ENCODE assay signal across 28 cellular contexts in genomic region chr16:76583995-76584394, GRCh38.
DNase-seq lines count a peak whose midpoint lies in the region; ATAC-seq and TF ChIP-seq lines count a peak whose summit lies in the region.
"Had no signal": no experiment of that assay in that cellular context is flagged by ENCODE, and none has a peak within 500 bp of the region (broad histone marks: within the 10 kb centered on the region; RNA-seq: fewer than 3 reads in every experiment).

No MANE protein-coding gene starts in this region.

- no peak overlapping the region for H3K4me3 ChIP-seq in mammary epithelial cell (replicated peaks in 1 of 3; ENCODE audit: insufficient read depth in 1 of 3, low read depth in 2 of 3, low read length in 3 of 3)
- no peak overlapping the region for H3K4me3 ChIP-seq in PC-3 (ENCODE audit: low read length)
- H3K4me3 ChIP-seq: BLaER1, lower lobe of right lung, stomach, tibial nerve had no signal

- no peak overlapping the region for H2AFZ ChIP-seq in mammary epithelial cell (ENCODE audit: low read depth, low read length)
- no peak overlapping the region for H2AFZ ChIP-seq in PC-3 (ENCODE audit: low read length)

- peak; percentile 20 for DNase-seq in D341Med (ENCODE audit: low spot score)
- peak; percentile 70 for DNase-seq in NCI-H69 (lab: John Stamatoyannopoulos, UW)
- peak; percentile 6 for DNase-seq in cerebellum (ENCODE audit: low spot score)
- no peak for DNase-seq in mammary epithelial cell
- DNase-seq in nephron progenitor cell: no peak
- no peak for DNase-seq in PC-3
- DNase-seq: activated CD4-positive, alpha-beta memory T cell treated with anti-CD3 and anti-CD28 coated beads for 36 hours; activated CD4-positive, CD25-positive, alpha-beta regulatory T cell treated with anti-CD3 and anti-CD28 coated beads, Interleukin-2, amount 50 U/mL, for 72 hours; activated CD8-positive, alpha-beta memory T cell treated with anti-CD3 and anti-CD28 coated beads, Interleukin-2, amount 50 U/mL, for 4 hours; activated naive CD4-positive, alpha-beta T cell treated with anti-CD3 and anti-CD28 coated beads, Interleukin-2, amount 10 ng/mL, durations not matched to agents 7 days and 5 days; brain microvascular endothelial cell; DMS79; kidney glomerular epithelial cell; lower lobe of right lung; MM.1S; small intestine; stimulated activated CD4-positive, alpha-beta T cell treated with anti-CD3 and anti-CD28 coated beads, Interleukin-1b, Interleukin-23, amount 100 ng/mL, for 48 hours; stomach had no signal

- ATAC-seq in HG02852 (IDR thresholded peaks at IDR 0.05; ENCODE audit: unreplicated experiment) (peak; percentile 60), PC-3 (no peak)
- ATAC-seq: HCT116, lower lobe of right lung had no signal

- no peaks in the 10 kb centered on the region for H3K9me3 ChIP-seq in mammary epithelial cell (replicated peaks; ENCODE audit: insufficient read depth, low read length)
- no peaks in the 10 kb centered on the region for H3K9me3 ChIP-seq in PC-3 (ENCODE audit: low read length)
- H3K9me3 ChIP-seq: BLaER1, lower lobe of right lung, SK-N-SH, stomach, tibial nerve had no signal

- H3K4me3 Mint-ChIP-seq in nephron progenitor cell: no peak overlapping the region
- H3K4me3 Mint-ChIP-seq: activated CD4-positive, alpha-beta memory T cell treated with anti-CD3 and anti-CD28 coated beads for 36 hours; activated naive CD4-positive, alpha-beta T cell treated with anti-CD3 and anti-CD28 coated beads, Interleukin-2, amount 10 ng/mL, durations not matched to agents 7 days and 5 days; nephron; T-helper 1 cell treated with Interleukin-12 subunit alpha and Interleukin-12 subunit beta and Interleukin-4 antibody, amounts not matched to agents 30 μg/mL and 1 μg/mL, for 36 hours had no signal

- H3K9me3 Mint-ChIP-seq in nephron progenitor cell: no peaks in the 10 kb centered on the region
- H3K9me3 Mint-ChIP-seq: nephron had no signal

- H3K79me2 ChIP-seq in mammary epithelial cell (ENCODE audit: insufficient read depth, low read length): no peaks in the 10 kb centered on the region
- no peaks in the 10 kb centered on the region for H3K79me2 ChIP-seq in PC-3 (ENCODE audit: low read length)

- H3K4me2 ChIP-seq in mammary epithelial cell (ENCODE audit: insufficient read depth, low read depth, low read length) (no peak overlapping the region), PC-3 (ENCODE audit: low read length) (no peak overlapping the region)
- H3K4me2 ChIP-seq: BLaER1, KMS-11, SK-N-SH had no signal

- CTCF ChIA-PET in mammary epithelial cell (lab: Charles Lee; ENCODE audit: low non-redundant PET): no interaction called here
- CTCF ChIA-PET in PC-3 (lab: Charles Lee): no interaction called here

- no peak overlapping the region for H3K27ac Mint-ChIP-seq in nephron progenitor cell
- H3K27ac Mint-ChIP-seq: activated CD4-positive, alpha-beta memory T cell treated with anti-CD3 and anti-CD28 coated beads for 36 hours; activated naive CD4-positive, alpha-beta T cell treated with anti-CD3 and anti-CD28 coated beads, Interleukin-2, amount 10 ng/mL, durations not matched to agents 7 days and 5 days; nephron; T-helper 1 cell treated with Interleukin-12 subunit alpha and Interleukin-12 subunit beta and Interleukin-4 antibody, amounts not matched to agents 30 μg/mL and 1 μg/mL, for 36 hours had no signal

- in situ Hi-C loops in mammary epithelial cell (cut with MboI; ENCODE audit: low sequenced_read_pairs in 2 of 2): no loop called here

- TF ChIP-seq CTCF in mammary epithelial cell (conservative IDR thresholded peaks at IDR 0.05 in 1 of 2, IDR thresholded peaks at IDR 0.05 in 1 of 2; ENCODE audit: extremely low read depth in 1 of 2, insufficient read depth in 1 of 2, low read depth in 1 of 2, low read length in 2 of 2) (no peak), nephron progenitor cell (IDR thresholded peaks at IDR 0.05) (no peak), PC-3 (conservative IDR thresholded peaks at IDR 0.05; ENCODE audit: low read depth, low read length) (no peak)

- H3K9me2 ChIP-seq in PC-3 (replicated peaks; ENCODE audit: low read length): no peaks in the 10 kb centered on the region
- H3K9me2 ChIP-seq: SK-N-SH had no signal

- intact Hi-C loops in mammary epithelial cell (cut with micrococcal nuclease): no loop called here
- intact Hi-C loops in PC-3 (cut with micrococcal nuclease): no loop called here

- H3K36me3 ChIP-seq in mammary epithelial cell (ENCODE audit: insufficient read depth, low read length) (no peaks in the 10 kb centered on the region), PC-3 (ENCODE audit: low read depth, low read length) (no peaks in the 10 kb centered on the region)
- H3K36me3 ChIP-seq: BLaER1, brain microvascular endothelial cell, lower lobe of right lung, stomach, tibial nerve had no signal

- POLR2A ChIA-PET in PC-3 (lab: Charles Lee; ENCODE audit: unreplicated experiment): no interaction called here

- no peaks in the 10 kb centered on the region for H3K27me3 Mint-ChIP-seq in nephron progenitor cell (ENCODE audit: low read depth, poor library complexity)
- H3K27me3 Mint-ChIP-seq: activated CD4-positive, alpha-beta memory T cell treated with anti-CD3 and anti-CD28 coated beads for 36 hours; activated naive CD4-positive, alpha-beta T cell treated with anti-CD3 and anti-CD28 coated beads, Interleukin-2, amount 10 ng/mL, durations not matched to agents 7 days and 5 days had no signal

- H3K4me1 Mint-ChIP-seq in nephron progenitor cell: no peaks in the 10 kb centered on the region
- H3K4me1 Mint-ChIP-seq: activated naive CD4-positive, alpha-beta T cell treated with anti-CD3 and anti-CD28 coated beads, Interleukin-2, amount 10 ng/mL, durations not matched to agents 7 days and 5 days had no signal

- H3K9ac ChIP-seq in mammary epithelial cell (ENCODE audit: insufficient read depth, low read length): no peak overlapping the region
- H3K9ac ChIP-seq in PC-3 (ENCODE audit: low read length): no peak overlapping the region
- H3K9ac ChIP-seq: BLaER1, KMS-11, SK-N-SH had no signal

- no peaks in the 10 kb centered on the region for H4K20me1 ChIP-seq in mammary epithelial cell (ENCODE audit: insufficient read depth, low read length)
- no peaks in the 10 kb centered on the region for H4K20me1 ChIP-seq in PC-3 (ENCODE audit: low read length)
- H4K20me1 ChIP-seq: BLaER1 had no signal

- H3K27ac ChIP-seq in mammary epithelial cell (ENCODE audit: insufficient read depth, low read depth, low read length) (no peak overlapping the region), PC-3 (ENCODE audit: low read length) (no peak overlapping the region)
- H3K27ac ChIP-seq: BLaER1, brain microvascular endothelial cell, epithelial cell of prostate, KMS-11, lower lobe of right lung, RWPE1, stomach, tibial nerve had no signal

- no peaks in the 10 kb centered on the region for H3K4me1 ChIP-seq in mammary epithelial cell (ENCODE audit: insufficient read depth, low read length)
- no peaks in the 10 kb centered on the region for H3K4me1 ChIP-seq in PC-3 (ENCODE audit: insufficient read depth, low read length)
- H3K4me1 ChIP-seq: BLaER1, lower lobe of right lung, stomach, tibial nerve had no signal

- 94% methylated on average over 2 of the region's 2 CpGs for WGBS in mammary epithelial cell (ENCODE audit: low coverage, missing lambda C conversion rate)

- no peaks in the 10 kb centered on the region for H3K36me3 Mint-ChIP-seq in nephron progenitor cell (ENCODE audit: low read depth)
- H3K36me3 Mint-ChIP-seq: activated CD4-positive, alpha-beta memory T cell treated with anti-CD3 and anti-CD28 coated beads for 36 hours; activated naive CD4-positive, alpha-beta T cell treated with anti-CD3 and anti-CD28 coated beads, Interleukin-2, amount 10 ng/mL, durations not matched to agents 7 days and 5 days had no signal

- BruUV-seq in mammary epithelial cell (replicated peaks; lab: Mats Ljungman, UMichigan) (no TSS peak), PC-3 (replicated peaks; lab: Mats Ljungman, UMichigan) (no TSS peak)

- H3K27me3 ChIP-seq in mammary epithelial cell (ENCODE audit: insufficient read depth, low read length) (no peaks in the 10 kb centered on the region), PC-3 (ENCODE audit: low read length) (0 out of 2 replicates have a peak, but pooled peaks cover 3% of the 10 kb centered on the region)
- H3K27me3 ChIP-seq: BLaER1, brain microvascular endothelial cell, stomach, tibial nerve had no signal

- dilution Hi-C loops in mammary epithelial cell (cut with HindIII; ENCODE audit: low sequenced_read_pairs): loop anchor here (5.0 kb wide), 1 partner anchor 43 kb away; no protein-coding TSS in a partner anchor

- no peaks in the 10 kb centered on the region for H3F3A ChIP-seq in PC-3 (ENCODE audit: low read length, unreplicated experiment)

Comparison
In these comparisons a context has a peak if more than half of its experiments do, and no peak if none do; other contexts are left out.
1. DNase-seq: peak in D341Med (single experiment), NCI-H69 (single experiment) and cerebellum (single experiment); none in mammary epithelial cell (single experiment), nephron progenitor cell (single experiment) and PC-3 (single experiment).